19 cellular contexts compared by ENCODE assay signal in the genomic region with DNA sequence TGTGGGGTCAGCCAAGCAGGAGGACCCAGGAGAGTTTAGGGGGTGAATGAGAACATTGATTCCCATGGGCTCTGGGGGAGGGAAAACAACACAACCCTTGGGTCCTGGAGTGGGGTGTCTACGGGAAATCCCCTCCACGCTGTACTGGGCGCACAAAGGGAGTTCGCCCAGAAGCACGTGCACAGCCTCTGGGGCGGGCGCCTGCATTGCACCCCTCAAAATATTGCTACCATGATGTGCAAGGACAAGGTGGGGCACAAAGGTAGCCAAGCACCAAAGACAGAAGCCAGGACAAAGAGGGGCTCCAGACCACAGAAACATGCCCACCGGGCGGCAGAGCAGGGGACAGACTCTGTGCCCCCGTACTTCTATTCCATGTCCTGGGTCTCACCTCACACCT.
DNase-seq lines count a peak whose midpoint lies in the region; ATAC-seq, FAIRE-seq and TF ChIP-seq lines count a peak whose summit lies in the region.
"Had no signal": no experiment of that assay in that cellular context is flagged by ENCODE, and none has a peak within 500 bp of the region (broad histone marks: within the 10 kb centered on the region; RNA-seq: fewer than 3 reads in every experiment).

No MANE protein-coding gene starts in this region.

- no peaks in the 10 kb centered on the region for H3K36me3 Mint-ChIP-seq in mesothelial cell of epicardium
- H3K36me3 Mint-ChIP-seq in activated T-helper 17 cell treated with anti-CD3 and anti-CD28 coated beads, Interleukin-2, amount 50 U/mL, for 72 hours (ENCODE audit: low read depth), result no peaks in the 10 kb centered on the region
- H3K36me3 Mint-ChIP-seq: IgD-negative memory B cell had no signal

- no peak for TF ChIP-seq POLR2A in A549 (IDR thresholded peaks at IDR 0.05; ENCODE audit: low read length)
- TF ChIP-seq POLR2A in GM12878 (IDR thresholded peaks at IDR 0.05; ENCODE audit: low read depth, low read length), result no peak
- no peak for TF ChIP-seq POLR2A in esophagus squamous epithelium (IDR thresholded peaks at IDR 0.05)

- peaks cover 22% of the 10 kb centered on the region for H3K4me1 Mint-ChIP-seq in mesothelial cell of epicardium
- peaks cover 9% of the 10 kb centered on the region for H3K4me1 Mint-ChIP-seq in activated T-helper 17 cell treated with anti-CD3 and anti-CD28 coated beads, Interleukin-2, amount 50 U/mL, for 72 hours

- H3K27ac ChIP-seq in A549, result peak overlapping the region; percentile 82 to 86
- no peak overlapping the region for H3K27ac ChIP-seq in OCI-LY3 (ENCODE audit: low read length)
- H3K27ac ChIP-seq in GM12878 (ENCODE audit: control insufficient read depth, insufficient read depth), result no peak overlapping the region
- no peak overlapping the region for H3K27ac ChIP-seq in esophagus squamous epithelium

- BruUV-seq in GM12878 (replicated peaks; lab: Mats Ljungman, UMichigan), result no TSS peak

- no peak for ATAC-seq in A549
- ATAC-seq in GM12878, result no peak
- no peak for ATAC-seq in activated T-helper 17 cell treated with anti-CD3 and anti-CD28 coated beads, Interleukin-2, amount 50 U/mL, for 72 hours (replicated peaks)

- TF ChIP-seq EP300 in A549 (IDR thresholded peaks at IDR 0.05) (no peak), GM12878 (IDR thresholded peaks at IDR 0.05; ENCODE audit: borderline replicate concordance in 1 of 2, control insufficient read depth in 1 of 2, low read depth in 2 of 2, low read length in 2 of 2) (no peak)

- H3K27ac Mint-ChIP-seq in mesothelial cell of epicardium, result peak overlapping the region; percentile 21
- no peak overlapping the region for H3K27ac Mint-ChIP-seq in activated T-helper 17 cell treated with anti-CD3 and anti-CD28 coated beads, Interleukin-2, amount 50 U/mL, for 72 hours
- H3K27ac Mint-ChIP-seq: CD4-positive, alpha-beta T cell; H9; IgD-negative memory B cell had no signal

- DNase-seq in A549 (ENCODE audit: low read depth in 1 of 2, low spot score in 1 of 2), result no peak
- no peak for DNase-seq in GM12878 (ENCODE audit: low read depth, low spot score)
- DNase-seq in mesothelial cell of epicardium (ENCODE audit: low spot score in 2 of 2, unreplicated experiment in 2 of 2), result peak in 1 of 2 experiments; percentile 14
- DNase-seq in esophagus squamous epithelium (lab: John Stamatoyannopoulos, UW), result no peak
- DNase-seq in CD1c-positive myeloid dendritic cell (ENCODE audit: extremely low spot score), result no peak
- no peak for DNase-seq in COLO668 (lab: John Stamatoyannopoulos, UW; ENCODE audit: unreplicated experiment)
- DNase-seq: ACHN; BE2C; CD4-positive, alpha-beta T cell; DMS153; DMS79 treated with DMSO at 0.1 percent for 48 hours; GF-D8; H9; KBM-7 had no signal

- H2AFZ ChIP-seq in OCI-LY3 (ENCODE audit: low read depth, low read length) (peak overlapping the region; percentile 52; the same call in 1 of the 2 replicates), GM12878 (ENCODE audit: control insufficient read depth, low read depth, low read length) (peak overlapping the region; percentile 12; the same call in 1 of the 2 replicates)

- no peaks in the 10 kb centered on the region for H3K36me3 ChIP-seq in OCI-LY3 (replicated peaks; ENCODE audit: low read depth, low read length)
- H3K36me3 ChIP-seq in GM12878 (ENCODE audit: control insufficient read depth in 2 of 2, insufficient read depth in 2 of 2, low read length in 1 of 2), result no peaks in the 10 kb centered on the region
- H3K36me3 ChIP-seq in esophagus squamous epithelium, result no peaks in the 10 kb centered on the region
- H3K36me3 ChIP-seq: BE2C had no signal

- no peak overlapping the region for H3K4me3 ChIP-seq in A549
- no peak overlapping the region for H3K4me3 ChIP-seq in OCI-LY3 (ENCODE audit: low read length)
- no peak overlapping the region for H3K4me3 ChIP-seq in GM12878
- H3K4me3 ChIP-seq in esophagus squamous epithelium, result no peak overlapping the region

- H3K79me2 ChIP-seq in OCI-LY3 (ENCODE audit: low read length), result no peaks in the 10 kb centered on the region
- no peaks in the 10 kb centered on the region for H3K79me2 ChIP-seq in GM12878 (ENCODE audit: control insufficient read depth, insufficient read depth, low read length)

- no peak overlapping the region for H3K4me2 ChIP-seq in A549
- H3K4me2 ChIP-seq in OCI-LY3 (ENCODE audit: low read length), result peak overlapping the region; percentile 29
- no peak overlapping the region for H3K4me2 ChIP-seq in GM12878 (ENCODE audit: control insufficient read depth, insufficient read depth)

- FAIRE-seq in A549 (lab: Jason Lieb, UNC) (no peak), GM12878 (lab: Jason Lieb, UNC) (no peak)
- FAIRE-seq: H1, HepG2 had no signal

- H3K4me1 ChIP-seq in A549 (peaks cover 39% of the 10 kb centered on the region), OCI-LY3 (ENCODE audit: low read length) (peaks cover 28% of the 10 kb centered on the region), GM12878 (ENCODE audit: control insufficient read depth, insufficient read depth, low read length) (peaks cover 4% of the 10 kb centered on the region), esophagus squamous epithelium (peaks cover 0 to 16% (median 5%) of the 10 kb centered on the region in 3 donors)
- H3K4me1 ChIP-seq: BE2C had no signal

- peaks cover 7% of the 10 kb centered on the region for H3K9me3 Mint-ChIP-seq in mesothelial cell of epicardium
- no peaks in the 10 kb centered on the region for H3K9me3 Mint-ChIP-seq in activated T-helper 17 cell treated with anti-CD3 and anti-CD28 coated beads, Interleukin-2, amount 50 U/mL, for 72 hours
- H3K9me3 Mint-ChIP-seq: CD4-positive, alpha-beta T cell; H9; IgD-negative memory B cell had no signal

- intact Hi-C loops in GM12878 (cut with micrococcal nuclease; ENCODE audit: unreplicated experiment) (no loop called here), esophagus squamous epithelium (cut with DNase I) (no loop called here)

- 94% methylated on average over 10 of the region's 10 CpGs for WGBS in A549 (ENCODE audit: missing lambda C conversion rate)
- 25% methylated on average over 10 of the region's 10 CpGs for WGBS in GM12878 (ENCODE audit: insufficient coverage, insufficient replicate concordance, low lambda C conversion rate, missing lambda C conversion rate)
- 72 to 87% methylated on average over 8 to 10 of the region's 10 CpGs for WGBS in esophagus squamous epithelium, 2 donors

- RAD21 ChIA-PET in GM12878 (lab: Charles Lee; ENCODE audit: unreplicated experiment), result interaction anchor here (1.2 kb wide), 1 partner anchor 154 kb away, joined by 3 read pairs; no protein-coding TSS in a partner anchor

- TF ChIP-seq CTCF in A549 (IDR thresholded peaks at IDR 0.05) (no peak), OCI-LY3 (IDR thresholded peaks at IDR 0.05; ENCODE audit: low read depth, low read length) (no peak), GM12878 (IDR thresholded peaks at IDR 0.05 in 2 of 3, conservative IDR thresholded peaks at IDR 0.05 in 1 of 3; ENCODE audit: control insufficient read depth in 2 of 3, extremely low read depth in 1 of 3, insufficient read depth in 1 of 3, low read depth in 3 of 3, low read length in 3 of 3) (no peak), mesothelial cell of epicardium (IDR thresholded peaks at IDR 0.05; ENCODE audit: unreplicated experiment) (no peak), esophagus squamous epithelium (IDR thresholded peaks at IDR 0.05) (no peak)

- H3K27me3 ChIP-seq in OCI-LY3 (ENCODE audit: low read depth, low read length) (no peaks in the 10 kb centered on the region), GM12878 (replicated peaks in 1 of 2; ENCODE audit: control insufficient read depth in 2 of 2, insufficient read depth in 2 of 2, low read length in 1 of 2) (no peaks in the 10 kb centered on the region), esophagus squamous epithelium (peaks cover 0 to 4% (median 0%) of the 10 kb centered on the region in 4 donors)
- H3K27me3 ChIP-seq: BE2C had no signal

- no peak overlapping the region for H3K9ac ChIP-seq in OCI-LY3 (ENCODE audit: low read length)
- no peak overlapping the region for H3K9ac ChIP-seq in GM12878 (ENCODE audit: control insufficient read depth, insufficient read depth, low read length)

- no peaks in the 10 kb centered on the region for H4K20me1 ChIP-seq in OCI-LY3 (ENCODE audit: insufficient read depth, low read length)
- H4K20me1 ChIP-seq in GM12878 (ENCODE audit: control insufficient read depth, insufficient read depth), result no peaks in the 10 kb centered on the region

- no peak overlapping the region for H3K4me3 Mint-ChIP-seq in mesothelial cell of epicardium
- H3K4me3 Mint-ChIP-seq in activated T-helper 17 cell treated with anti-CD3 and anti-CD28 coated beads, Interleukin-2, amount 50 U/mL, for 72 hours, result no peak overlapping the region
- H3K4me3 Mint-ChIP-seq: CD4-positive, alpha-beta T cell; H9; IgD-negative memory B cell had no signal

- H3K9me3 ChIP-seq in A549, result 0 out of 3 replicates have a peak, but pooled peaks cover 2% of the 10 kb centered on the region
- no peaks in the 10 kb centered on the region for H3K9me3 ChIP-seq in OCI-LY3 (ENCODE audit: insufficient read depth, low read length)
- H3K9me3 ChIP-seq in GM12878 (replicated peaks; ENCODE audit: control insufficient read depth, insufficient read depth, low read length), result no peaks in the 10 kb centered on the region; the same call in 1 of the 3 replicates
- H3K9me3 ChIP-seq in esophagus squamous epithelium, result peaks cover 0 to 7% (median 0%) of the 10 kb centered on the region in 3 donors
- H3K9me3 ChIP-seq: BE2C had no signal

- CTCF ChIA-PET in A549 (lab: Yijun Ruan, JAX), result interaction anchor here (1.1 to 2.3 kb wide), 3 partner anchors 9 to 154 kb away, joined by 3 to 9 read pairs (median 7); no protein-coding TSS in a partner anchor
- CTCF ChIA-PET in GM12878 (lab: Yijun Ruan, JAX), result no interaction called here

- H3K27me3 Mint-ChIP-seq in mesothelial cell of epicardium (ENCODE audit: low read depth), result peaks cover 10% of the 10 kb centered on the region
- H3K27me3 Mint-ChIP-seq in activated T-helper 17 cell treated with anti-CD3 and anti-CD28 coated beads, Interleukin-2, amount 50 U/mL, for 72 hours, result peaks cover 9% of the 10 kb centered on the region

- TF ChIP-seq RAD21 in A549 (conservative IDR thresholded peaks at IDR 0.05 in 1 of 2, IDR thresholded peaks at IDR 0.05 in 1 of 2) (no peak), GM12878 (IDR thresholded peaks at IDR 0.05; ENCODE audit: insufficient read depth, low read depth, low read length) (no peak)

- SMC1A ChIA-PET in GM12878 (lab: Charles Lee; ENCODE audit: uncharacterized antibody, unreplicated experiment), result no interaction called here

- POLR2A ChIA-PET in A549 (lab: Yijun Ruan, JAX) (no interaction called here), GM12878 (lab: Charles Lee) (no interaction called here)

- in situ Hi-C loops in GM12878 (cut with MboI), result no loop called here

TF ChIP-seq in A549, 52 proteins besides CTCF, POLR2A, EP300 and RAD21 (continues in another document):
- TF ChIP-seq HEYL (CRISPR knock-in tag; IDR thresholded peaks at IDR 0.05), result no peak
- TF ChIP-seq ZSCAN20 (CRISPR knock-in tag; IDR thresholded peaks at IDR 0.05), result no peak
- TF ChIP-seq BHLHE40 (IDR thresholded peaks at IDR 0.05; ENCODE audit: low read depth, low read length), result no peak
- TF ChIP-seq SREBF2 (IDR thresholded peaks at IDR 0.05), result no peak

TF ChIP-seq in GM12878, 131 proteins besides CTCF, POLR2A, EP300 and RAD21:
- TF ChIP-seq BHLHE40 (IDR thresholded peaks at IDR 0.05; ENCODE audit: borderline replicate concordance in 1 of 2, low read depth in 2 of 2, low read length in 1 of 2) (peak; percentile 10 to 50; a peak in 2 of 4 replicates), ESRRA (IDR thresholded peaks at IDR 0.05; ENCODE audit: low read length) (no peak)

Comparison
In these comparisons a context has a peak if more than half of its experiments do, and no peak if none do; other contexts are left out.
1. H3K27ac ChIP-seq: peak in A549 (2 of 2); none in OCI-LY3 (single experiment), GM12878 (single experiment) and esophagus squamous epithelium (0 of 4).
2. Of the 24 proteins assayed by ChIP-seq in both GM12878 and A549: peak only in GM12878: BHLHE40; only in A549: none; in both: none; in neither: 23.